34 cellular contexts compared by ENCODE assay signal in genomic region chr19:36371886-36372285, GRCh38.
"Had no signal": no experiment of that assay in that cellular context is flagged by ENCODE, and none has a peak within 500 bp of the region (broad histone marks: within the 10 kb centered on the region; RNA-seq: fewer than 3 reads in every experiment).

No MANE protein-coding gene starts in this region.

- H3K27me3 ChIP-seq: MG63 had no signal

- DNase-seq: Kasumi-1, MG63, MM.1S, MV-4-11, NCI-H1048, NCI-H1092, NCI-H1092 treated with DMSO at 0.1 percent for 48 hours, NCI-H1105, NCI-H1105 treated with DMSO at 0.1 percent for 48 hours, NCI-H1417, NCI-H1417 treated with DMSO at 0.1 percent for 48 hours, NCI-H1436, NCI-H1436 treated with DMSO at 0.1 percent for 48 hours, NCI-H146, NCI-H1694, NCI-H1694 treated with DMSO at 0.1 percent for 48 hours, NCI-H187, NCI-H187 treated with DMSO at 0.1 percent for 48 hours, NCI-H1930, NCI-H2029, NCI-H2029 treated with DMSO at 0.1 percent for 48 hours, NCI-H2081, NCI-H2081 treated with DMSO at 0.1 percent for 48 hours, NCI-H2107, NCI-H2171, NCI-H2171 treated with DMSO at 0.1 percent for 48 hours, NCI-H2227 treated with DMSO at 0.1 percent for 48 hours, NCI-H226, NCI-H345, NCI-H446, NCI-H446 treated with DMSO at 0.1 percent for 48 hours, NCI-H510A, NCI-H510A treated with DMSO at 0.1 percent for 48 hours, NCI-H524 had no signal

- H3K4me3 ChIP-seq: MG63 had no signal

- H3K36me3 ChIP-seq: MG63 had no signal
